14 cellular contexts compared by ENCODE assay signal in genomic region chr2:237354930-237355329, GRCh38. TPM values are rescaled to one million over a fixed set of nuclear protein-coding genes. Genes with fewer than 3 reads are reported as not detected.
A peak's percentile ranks its signal among the peaks of the same experiment; 100 is the strongest.
DNase-seq lines count a peak whose midpoint lies in the region; ATAC-seq and TF ChIP-seq lines count a peak whose summit lies in the region.
"Had no signal": no experiment of that assay in that cellular context is flagged by ENCODE, and none has a peak within 500 bp of the region (broad histone marks: within the 10 kb centered on the region; RNA-seq: fewer than 3 reads in every experiment).

No MANE protein-coding gene starts in this region.

- no peaks in the 10 kb centered on the region for H3K27me3 ChIP-seq in thyroid gland

- H3K4me1 ChIP-seq in thyroid gland: peaks cover 0 to 9% of the 10 kb centered on the region in 2 donors

- intact Hi-C loops in thyroid gland (cut with DNase I): no loop called here

- DNase-seq in activated CD8-positive, alpha-beta memory T cell treated with anti-CD3 and anti-CD28 coated beads, Interleukin-2, amount 50 U/mL, for 48 hours: peak; percentile 17
- no peak for DNase-seq in activated CD8-positive, alpha-beta memory T cell treated with anti-CD3 and anti-CD28 coated beads, Interleukin-2, amount 50 U/mL, for 4 hours
- DNase-seq in choroid plexus epithelial cell (ENCODE audit: low read depth) (peak; percentile 66), kidney glomerular epithelial cell (lab: John Stamatoyannopoulos, UW) (peak; percentile 88), thyroid gland (peak; percentile 50 to 58), NCI-H1092 treated with DMSO at 0.1 percent for 48 hours (lab: John Stamatoyannopoulos, UW) (no peak)
- DNase-seq in stimulated activated CD4-positive, alpha-beta T cell treated with anti-CD3 and anti-CD28 coated beads, Interleukin-4, amount 100 ng/mL, for 4 hours: no peak
- DNase-seq: activated naive CD8-positive, alpha-beta T cell treated with anti-CD3 and anti-CD28 coated beads for 36 hours; DMS53; H9; NCI-H146; NCI-H526 treated with DMSO at 0.1 percent for 48 hours; upper lobe of right lung had no signal

- no peak overlapping the region for H3K4me3 ChIP-seq in choroid plexus epithelial cell (ENCODE audit: low read depth, low read length)
- no peak overlapping the region for H3K4me3 ChIP-seq in thyroid gland (replicated peaks in 1 of 3)
- H3K4me3 ChIP-seq: upper lobe of right lung had no signal

- no peaks in the 10 kb centered on the region for H3K36me3 ChIP-seq in thyroid gland

- WGBS in thyroid gland, 2 donors: 19 to 22% methylated on average over 6 of the region's 6 CpGs

- TF ChIP-seq CTCF in choroid plexus epithelial cell (conservative IDR thresholded peaks at IDR 0.05; ENCODE audit: low read depth, low read length): peak; percentile 12
- peak in 1 of 6 experiments; percentile 8 for TF ChIP-seq CTCF in thyroid gland (IDR thresholded peaks at IDR 0.05)

- no peak for TF ChIP-seq POLR2A in thyroid gland (IDR thresholded peaks at IDR 0.05)

- ATAC-seq in GM19397 (IDR thresholded peaks at IDR 0.05; ENCODE audit: unreplicated experiment): no peak
- ATAC-seq: upper lobe of right lung had no signal

- H3K9me3 ChIP-seq in thyroid gland: no peaks in the 10 kb centered on the region
- H3K9me3 ChIP-seq: upper lobe of right lung had no signal

- H3K27ac ChIP-seq in thyroid gland: no peak overlapping the region
- H3K27ac ChIP-seq: upper lobe of right lung had no signal

RNA-seq across cellular contexts. Expression of gene COL6A3, which starts 59.0 kb away (rescaled TPM):
- total RNA-seq in thyroid gland: 100 to 1,000 TPM in 3 of 4 donors, 10 to 100 TPM in 1; 82.6 to 168 (median 146) TPM

Comparison
In these comparisons a context has a peak if more than half of its experiments do, and no peak if none do; other contexts are left out.
1. DNase-seq: peak in activated CD8-positive, alpha-beta memory T cell treated with anti-CD3 and anti-CD28 coated beads, Interleukin-2, amount 50 U/mL, for 48 hours (single experiment), choroid plexus epithelial cell (single experiment), kidney glomerular epithelial cell (single experiment) and thyroid gland (2 of 2); none in activated CD8-positive, alpha-beta memory T cell treated with anti-CD3 and anti-CD28 coated beads, Interleukin-2, amount 50 U/mL, for 4 hours (single experiment), NCI-H1092 treated with DMSO at 0.1 percent for 48 hours (single experiment) and stimulated activated CD4-positive, alpha-beta T cell treated with anti-CD3 and anti-CD28 coated beads, Interleukin-4, amount 100 ng/mL, for 4 hours (0 of 2).